Comparison of ENCODE assay signal across 1 cellular context in the genomic region with DNA sequence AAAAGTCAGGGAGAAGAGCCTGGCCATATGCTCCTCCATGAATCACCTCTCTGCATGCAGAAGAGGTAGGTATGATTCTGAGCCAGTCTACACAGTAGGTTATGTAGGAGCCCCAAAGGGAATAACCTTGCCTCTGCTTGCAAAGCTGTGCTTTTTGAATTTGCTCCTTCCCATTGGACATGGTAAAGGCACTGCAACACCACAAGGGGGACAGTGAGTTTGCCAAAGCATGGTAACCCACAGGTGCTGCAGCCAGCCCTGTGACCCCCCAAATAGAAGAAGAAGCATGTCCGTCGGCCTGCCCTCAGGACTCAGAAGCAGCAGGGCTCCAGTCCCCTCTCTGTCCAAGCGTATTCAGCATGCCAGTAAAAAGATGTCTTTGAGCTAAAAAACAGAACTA.
TF ChIP-seq lines count a peak whose summit lies in the region.

No MANE protein-coding gene starts in this region.

TF ChIP-seq in HepG2, 621 proteins besides CTCF, POLR2A, EP300 and RAD21:
- TF ChIP-seq GABPB1 (CRISPR knock-in tag; IDR thresholded peaks at IDR 0.05) (no peak), STAG1 (CRISPR knock-in tag; IDR thresholded peaks at IDR 0.05) (peak; percentile 29)
